ENCODE assay signal across 8 cellular contexts in genomic region chr11:135075740-135076139, GRCh38.
DNase-seq lines count a peak whose midpoint lies in the region; ATAC-seq and TF ChIP-seq lines count a peak whose summit lies in the region.

No MANE protein-coding gene starts in this region.

- H3K9me3 Mint-ChIP-seq in naive B cell: peaks cover 0 to 2% (median 0%) of the 10 kb centered on the region in 7 donors

- no peaks in the 10 kb centered on the region for H3K36me3 Mint-ChIP-seq in naive B cell

- peaks cover 0 to 15% (median 7%) of the 10 kb centered on the region in 3 donors for H3K27me3 Mint-ChIP-seq in naive B cell

- no peak overlapping the region for H3K4me3 Mint-ChIP-seq in naive B cell

- TF ChIP-seq CTCF in VCaP (conservative IDR thresholded peaks at IDR 0.05): peak; percentile 79
- peak; percentile 69 for TF ChIP-seq CTCF in choroid plexus epithelial cell (conservative IDR thresholded peaks at IDR 0.05; ENCODE audit: low read depth, low read length)

- H3K4me3 ChIP-seq in choroid plexus epithelial cell (ENCODE audit: low read depth, low read length): no peak overlapping the region

- H3K27ac Mint-ChIP-seq in naive B cell: no peak overlapping the region

- H3K4me1 Mint-ChIP-seq in naive B cell: no peaks in the 10 kb centered on the region

- ATAC-seq in GM21737 (IDR thresholded peaks at IDR 0.05; ENCODE audit: unreplicated experiment) (peak; percentile 54), naive B cell (ENCODE audit: low read depth in 2 of 2) (peak; percentile 54 to 63)

- H3K27ac ChIP-seq in VCaP: no peak overlapping the region

- DNase-seq in choroid plexus epithelial cell (ENCODE audit: low read depth) (peak; percentile 72), naive B cell (peak; percentile 10), germinal center (ENCODE audit: low spot score) (no peak), NCI-H510A (lab: John Stamatoyannopoulos, UW) (no peak), HuH-7 (ENCODE audit: low spot score) (no peak), NCI-H1092 treated with DMSO at 0.1 percent for 48 hours (lab: John Stamatoyannopoulos, UW) (no peak)

Comparison
In these comparisons a context has a peak if more than half of its experiments do, and no peak if none do; other contexts are left out.
1. DNase-seq: peak in choroid plexus epithelial cell (single experiment) and naive B cell (single experiment); none in germinal center (single experiment), NCI-H510A (single experiment), HuH-7 (single experiment) and NCI-H1092 treated with DMSO at 0.1 percent for 48 hours (single experiment).